Comparison of ENCODE assay signal across 1 cellular context in the genomic region with DNA sequence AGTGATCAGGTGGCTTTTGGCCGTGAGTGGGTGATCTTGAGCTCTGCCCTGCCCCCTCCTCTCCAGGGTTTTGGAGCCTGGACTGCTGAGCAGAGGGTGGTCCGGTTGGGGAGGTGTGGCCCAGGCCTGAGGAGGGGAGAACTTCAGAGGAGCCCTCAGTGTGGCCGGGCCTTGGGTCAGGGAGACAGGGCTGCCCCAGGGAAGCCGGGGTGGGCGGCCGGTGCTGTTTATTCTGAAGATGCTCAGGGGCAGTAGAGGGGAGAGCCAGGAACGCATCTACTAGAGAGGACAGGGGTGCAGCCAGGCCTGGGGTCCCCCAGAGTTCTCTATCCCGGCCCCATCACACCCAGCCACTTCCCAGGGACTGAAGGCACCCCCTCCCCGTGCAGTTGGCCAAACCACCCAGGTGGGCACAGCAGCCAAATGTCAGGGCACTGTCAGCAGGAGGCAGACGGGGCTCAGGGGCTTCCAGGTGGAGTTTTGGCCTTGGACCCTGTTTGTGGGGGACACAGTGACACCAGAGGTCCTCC.
TF ChIP-seq lines count a peak whose summit lies in the region.

No MANE protein-coding gene starts in this region.

TF ChIP-seq in K562, 482 proteins besides CTCF, POLR2A, EP300 and RAD21:
- TF ChIP-seq NCOA4 (IDR thresholded peaks at IDR 0.05; ENCODE audit: partially characterized antibody) (no peak), RBFOX2 (IDR thresholded peaks at IDR 0.05; ENCODE audit: low read depth, low read length) (0 out of 2 replicates have a peak, but pooled peaks have one; percentile 14)
